In genomic region chr4:108044951-108045686, GRCh38 we compare ENCODE assay signal across 18 cellular contexts. TPM values are rescaled to one million over a fixed set of nuclear protein-coding genes. Genes with fewer than 3 reads are reported as not detected.
DNase-seq lines count a peak whose midpoint lies in the region; ATAC-seq and TF ChIP-seq lines count a peak whose summit lies in the region.
"Had no signal": no experiment of that assay in that cellular context is flagged by ENCODE, and none has a peak within 500 bp of the region (broad histone marks: within the 10 kb centered on the region; RNA-seq: fewer than 3 reads in every experiment).

No MANE protein-coding gene starts in this region.

- no peaks in the 10 kb centered on the region for H3K79me2 ChIP-seq in hepatocyte

- WGBS in hepatocyte (ENCODE audit: low lambda C conversion rate, missing lambda C conversion rate) = 71% methylated on average over 9 of the region's 9 CpGs

- H3K4me3 ChIP-seq in hepatocyte = no peak overlapping the region
- H3K4me3 ChIP-seq in left ventricle myocardium inferior = no peak overlapping the region
- H3K4me3 ChIP-seq: lung, neural progenitor cell, uterus had no signal

- H3K36me3 ChIP-seq in hepatocyte (replicated peaks; ENCODE audit: insufficient read depth, low read depth) = no peaks in the 10 kb centered on the region
- H3K36me3 ChIP-seq in left ventricle myocardium inferior = no peaks in the 10 kb centered on the region
- H3K36me3 ChIP-seq: neural progenitor cell, uterus had no signal

- H3K27me3 ChIP-seq in hepatocyte = no peaks in the 10 kb centered on the region
- H3K27me3 ChIP-seq in left ventricle myocardium inferior (ENCODE audit: low read depth) = no peaks in the 10 kb centered on the region
- H3K27me3 ChIP-seq: uterus had no signal

- H3K4me2 ChIP-seq in hepatocyte = no peak overlapping the region
- H3K4me2 ChIP-seq: neural progenitor cell had no signal

- H3K4me1 ChIP-seq in hepatocyte (ENCODE audit: insufficient read depth) (peaks cover 9% of the 10 kb centered on the region), left ventricle myocardium inferior (peaks cover 5% of the 10 kb centered on the region)

- H3K36me3 Mint-ChIP-seq in activated naive CD4-positive, alpha-beta T cell treated with anti-CD3 and anti-CD28 coated beads, Interleukin-2, amount 10 ng/mL, durations not matched to agents 7 days and 5 days = peaks cover 54% of the 10 kb centered on the region
- peaks cover 47% of the 10 kb centered on the region for H3K36me3 Mint-ChIP-seq in stimulated activated naive CD8-positive, alpha-beta T cell treated with anti-CD3 and anti-CD28 coated beads, Interleukin-15, Interleukin-2, amounts not matched to agents 100 ng/mL and 50 ng/mL, for 24 hours (ENCODE audit: low read depth)

- no peaks in the 10 kb centered on the region for H3K27me3 Mint-ChIP-seq in activated naive CD4-positive, alpha-beta T cell treated with anti-CD3 and anti-CD28 coated beads, Interleukin-2, amount 10 ng/mL, durations not matched to agents 7 days and 5 days
- H3K27me3 Mint-ChIP-seq in stimulated activated naive CD8-positive, alpha-beta T cell treated with anti-CD3 and anti-CD28 coated beads, Interleukin-15, Interleukin-2, amounts not matched to agents 100 ng/mL and 50 ng/mL, for 24 hours = no peaks in the 10 kb centered on the region
- H3K27me3 Mint-ChIP-seq: stimulated activated memory B cell treated with anti-CD40 and anti-IgM and Interleukin-4, amounts not matched to agents 10 μg/mL and 1 μg/mL and 100 μg/mL, for 72 hours had no signal

- H3K4me3 Mint-ChIP-seq in activated naive CD4-positive, alpha-beta T cell treated with anti-CD3 and anti-CD28 coated beads, Interleukin-2, amount 10 ng/mL, durations not matched to agents 7 days and 5 days = no peak overlapping the region
- H3K4me3 Mint-ChIP-seq in stimulated activated naive CD8-positive, alpha-beta T cell treated with anti-CD3 and anti-CD28 coated beads, Interleukin-15, Interleukin-2, amounts not matched to agents 100 ng/mL and 50 ng/mL, for 24 hours = peak overlapping the region; percentile 20
- H3K4me3 Mint-ChIP-seq: neural progenitor cell; stimulated activated memory B cell treated with anti-CD40 and anti-IgM and Interleukin-4, amounts not matched to agents 10 μg/mL and 1 μg/mL and 100 μg/mL, for 72 hours had no signal

- no peak for DNase-seq in activated naive CD4-positive, alpha-beta T cell treated with anti-CD3 and anti-CD28 coated beads, Interleukin-2, amount 10 ng/mL, durations not matched to agents 7 days and 5 days
- DNase-seq in activated naive CD4-positive, alpha-beta T cell (lab: John Stamatoyannopoulos, UW) = no peak
- DNase-seq in hepatocyte (ENCODE audit: low spot score) (peak; percentile 34), iPS-NIHi7 (ENCODE audit: extremely low spot score) (no peak), left ventricle myocardium inferior (no peak)
- DNase-seq: DMS 273 treated with DMSO at 0.1 percent for 48 hours; effector CD8-positive, alpha-beta T cell; MV-4-11; SW 1271 had no signal

- no peaks in the 10 kb centered on the region for H3K9me3 ChIP-seq in hepatocyte (ENCODE audit: low read depth)
- no peaks in the 10 kb centered on the region for H3K9me3 ChIP-seq in left ventricle myocardium inferior (replicated peaks)
- H3K9me3 ChIP-seq: uterus had no signal

- no peak for ATAC-seq in GM18502 (IDR thresholded peaks at IDR 0.05; ENCODE audit: poor library complexity, unreplicated experiment)
- ATAC-seq: Panc1; stimulated activated memory B cell treated with anti-CD40 and anti-IgM and Interleukin-4, amounts not matched to agents 10 μg/mL and 1 μg/mL and 100 μg/mL, for 72 hours had no signal

- H3K9me2 ChIP-seq in hepatocyte (replicated peaks; ENCODE audit: insufficient read depth) = no peaks in the 10 kb centered on the region

- peaks cover 2% of the 10 kb centered on the region for H3K9me3 Mint-ChIP-seq in activated naive CD4-positive, alpha-beta T cell treated with anti-CD3 and anti-CD28 coated beads, Interleukin-2, amount 10 ng/mL, durations not matched to agents 7 days and 5 days
- no peaks in the 10 kb centered on the region for H3K9me3 Mint-ChIP-seq in stimulated activated naive CD8-positive, alpha-beta T cell treated with anti-CD3 and anti-CD28 coated beads, Interleukin-15, Interleukin-2, amounts not matched to agents 100 ng/mL and 50 ng/mL, for 24 hours
- H3K9me3 Mint-ChIP-seq: activated T-helper 2 cell treated with anti-CD3 and anti-CD28 coated beads, Interferon-gamma antibody, Interleukin-2, Interleukin-4, amounts not matched to agents 10 μg/mL and 5 μg/mL and 100 μg/mL, durations not matched to agents 14 hours and 24 hours and 36 hours; stimulated activated memory B cell treated with anti-CD40 and anti-IgM and Interleukin-4, amounts not matched to agents 10 μg/mL and 1 μg/mL and 100 μg/mL, for 72 hours had no signal

- TF ChIP-seq CTCF in VCaP (conservative IDR thresholded peaks at IDR 0.05) (no peak), hepatocyte (IDR thresholded peaks at IDR 0.05; ENCODE audit: poor library complexity) (no peak), left ventricle myocardium inferior (IDR thresholded peaks at IDR 0.05; ENCODE audit: borderline replicate concordance) (no peak)

- peaks cover 56% of the 10 kb centered on the region for H3K4me1 Mint-ChIP-seq in activated naive CD4-positive, alpha-beta T cell treated with anti-CD3 and anti-CD28 coated beads, Interleukin-2, amount 10 ng/mL, durations not matched to agents 7 days and 5 days
- H3K4me1 Mint-ChIP-seq in stimulated activated naive CD8-positive, alpha-beta T cell treated with anti-CD3 and anti-CD28 coated beads, Interleukin-15, Interleukin-2, amounts not matched to agents 100 ng/mL and 50 ng/mL, for 24 hours (ENCODE audit: low read depth) = peaks cover 59% of the 10 kb centered on the region

- H3K27ac ChIP-seq in VCaP = peak overlapping the region; percentile 42
- H3K27ac ChIP-seq in hepatocyte = peak overlapping the region; percentile 29
- H3K27ac ChIP-seq in left ventricle myocardium inferior (replicated peaks) = no peak overlapping the region
- H3K27ac ChIP-seq: neural progenitor cell, uterus had no signal

- no peaks in the 10 kb centered on the region for H4K20me1 ChIP-seq in hepatocyte (ENCODE audit: insufficient read depth, poor library complexity, severe bottlenecking)

- H2AFZ ChIP-seq in hepatocyte = no peak overlapping the region
- H2AFZ ChIP-seq: neural progenitor cell had no signal

- CTCF ChIA-PET in activated naive CD4-positive, alpha-beta T cell treated with anti-CD3 and anti-CD28 coated beads, Interleukin-2, amount 10 ng/mL, durations not matched to agents 7 days and 5 days (lab: Charles Lee) = interaction anchor here (1.5 to 4.4 kb wide), 3 partner anchors 15 to 528 kb away, joined by 3 to 26 read pairs (median 9); no protein-coding TSS in a partner anchor

- intact Hi-C loops in left ventricle myocardium inferior (cut with micrococcal nuclease) = no loop called here

- peak overlapping the region; percentile 66 for H3K27ac Mint-ChIP-seq in activated naive CD4-positive, alpha-beta T cell treated with anti-CD3 and anti-CD28 coated beads, Interleukin-2, amount 10 ng/mL, durations not matched to agents 7 days and 5 days
- peak overlapping the region; percentile 92 for H3K27ac Mint-ChIP-seq in stimulated activated naive CD8-positive, alpha-beta T cell treated with anti-CD3 and anti-CD28 coated beads, Interleukin-15, Interleukin-2, amounts not matched to agents 100 ng/mL and 50 ng/mL, for 24 hours
- H3K27ac Mint-ChIP-seq: neural progenitor cell; stimulated activated memory B cell treated with anti-CD40 and anti-IgM and Interleukin-4, amounts not matched to agents 10 μg/mL and 1 μg/mL and 100 μg/mL, for 72 hours had no signal

RNA-seq across cellular contexts. Expression of gene HADH, which starts 55.4 kb away (rescaled TPM):
- total RNA-seq in hepatocyte (76.7 and 78.1 TPM in 2 replicates), left ventricle myocardium inferior (238 TPM)
- 61.8 and 83.5 TPM in 2 replicates for polyA plus RNA-seq in hepatocyte
